In genomic region chr4:78684196-78685079, GRCh38 we compare ENCODE assay signal across 26 cellular contexts.
DNase-seq lines count a peak whose midpoint lies in the region; ATAC-seq, FAIRE-seq and TF ChIP-seq lines count a peak whose summit lies in the region.
"Had no signal": no experiment of that assay in that cellular context is flagged by ENCODE, and none has a peak within 500 bp of the region (broad histone marks: within the 10 kb centered on the region; RNA-seq: fewer than 3 reads in every experiment).

No MANE protein-coding gene starts in this region.

- H3K9me3 Mint-ChIP-seq in activated T-cell treated with anti-CD3 and anti-CD28 coated beads, Interleukin-2, amount 50 U/mL, for 24 hours = no peaks in the 10 kb centered on the region
- no peaks in the 10 kb centered on the region for H3K9me3 Mint-ChIP-seq in activated T-helper 1 cell treated with anti-CD3 and anti-CD28 coated beads, Interleukin-12 subunit alpha, Interleukin-12 subunit beta, Interleukin-2, Interleukin-4 antibody, amounts not matched to agents 30 ng/mL and 10 ng/mL and 1 ng/mL, durations not matched to agents 14 hours and 24 hours and 36 hours
- H3K9me3 Mint-ChIP-seq: activated B cell treated with CpG ODN at 0.5 μM for 24 hours; T-helper 2 cell treated with Interferon-gamma antibody and Interleukin-4, amounts not matched to agents 5 μg/mL and 100 μg/mL, for 36 hours had no signal

- no peaks in the 10 kb centered on the region for H3K27me3 ChIP-seq in left ventricle myocardium inferior (ENCODE audit: low read depth)
- H3K27me3 ChIP-seq: cardiac muscle cell, hepatocyte, right lobe of liver, transverse colon had no signal

- H3K36me3 ChIP-seq in left ventricle myocardium inferior = no peaks in the 10 kb centered on the region
- H3K36me3 ChIP-seq: cardiac muscle cell, right lobe of liver, transverse colon had no signal

- no peak for FAIRE-seq in urothelium cell line (lab: Jason Lieb, UNC)
- FAIRE-seq: A204.1 had no signal

- no peak overlapping the region for H3K4me3 ChIP-seq in left ventricle myocardium inferior
- H3K4me3 ChIP-seq: cardiac muscle cell, hepatocyte, right lobe of liver, transverse colon had no signal

- no peak overlapping the region for H3K27ac Mint-ChIP-seq in activated T-cell treated with anti-CD3 and anti-CD28 coated beads, Interleukin-2, amount 50 U/mL, for 24 hours
- no peak overlapping the region for H3K27ac Mint-ChIP-seq in activated T-helper 1 cell treated with anti-CD3 and anti-CD28 coated beads, Interleukin-12 subunit alpha, Interleukin-12 subunit beta, Interleukin-2, Interleukin-4 antibody, amounts not matched to agents 30 ng/mL and 10 ng/mL and 1 ng/mL, durations not matched to agents 14 hours and 24 hours and 36 hours
- H3K27ac Mint-ChIP-seq: activated B cell treated with CpG ODN at 0.5 μM for 24 hours; activated naive CD8-positive, alpha-beta T cell; CD4-positive, CD25-positive, alpha-beta regulatory T cell; T-helper 2 cell treated with Interferon-gamma antibody and Interleukin-4, amounts not matched to agents 5 μg/mL and 100 μg/mL, for 36 hours had no signal

- no peak for TF ChIP-seq CTCF in left ventricle myocardium inferior (IDR thresholded peaks at IDR 0.05; ENCODE audit: borderline replicate concordance)

- no peaks in the 10 kb centered on the region for H3K27me3 Mint-ChIP-seq in activated T-cell treated with anti-CD3 and anti-CD28 coated beads, Interleukin-2, amount 50 U/mL, for 24 hours
- H3K27me3 Mint-ChIP-seq in activated T-helper 1 cell treated with anti-CD3 and anti-CD28 coated beads, Interleukin-12 subunit alpha, Interleukin-12 subunit beta, Interleukin-2, Interleukin-4 antibody, amounts not matched to agents 30 ng/mL and 10 ng/mL and 1 ng/mL, durations not matched to agents 14 hours and 24 hours and 36 hours (ENCODE audit: insufficient read depth) = peaks cover 3% of the 10 kb centered on the region
- H3K27me3 Mint-ChIP-seq: activated B cell treated with CpG ODN at 0.5 μM for 24 hours; activated naive CD8-positive, alpha-beta T cell had no signal

- peaks cover 20% of the 10 kb centered on the region for H3K4me1 ChIP-seq in left ventricle myocardium inferior
- H3K4me1 ChIP-seq: right lobe of liver had no signal

- H3K9me3 ChIP-seq in left ventricle myocardium inferior (replicated peaks) = no peaks in the 10 kb centered on the region
- H3K9me3 ChIP-seq: right lobe of liver, transverse colon had no signal

- intact Hi-C loops in left ventricle myocardium superior (cut with micrococcal nuclease) = no loop called here
- intact Hi-C loops in left ventricle myocardium inferior (cut with micrococcal nuclease) = no loop called here
- intact Hi-C loops in activated T-helper 1 cell treated with anti-CD3 and anti-CD28 coated beads, Interleukin-12 subunit alpha, Interleukin-12 subunit beta, Interleukin-2, Interleukin-4 antibody, amounts not matched to agents 30 ng/mL and 10 ng/mL and 1 ng/mL, durations not matched to agents 14 hours and 24 hours and 36 hours (cut with micrococcal nuclease) = no loop called here

- no peak overlapping the region for H3K4me3 Mint-ChIP-seq in activated T-cell treated with anti-CD3 and anti-CD28 coated beads, Interleukin-2, amount 50 U/mL, for 24 hours
- no peak overlapping the region for H3K4me3 Mint-ChIP-seq in activated T-helper 1 cell treated with anti-CD3 and anti-CD28 coated beads, Interleukin-12 subunit alpha, Interleukin-12 subunit beta, Interleukin-2, Interleukin-4 antibody, amounts not matched to agents 30 ng/mL and 10 ng/mL and 1 ng/mL, durations not matched to agents 14 hours and 24 hours and 36 hours
- H3K4me3 Mint-ChIP-seq: activated B cell treated with CpG ODN at 0.5 μM for 24 hours; activated naive CD8-positive, alpha-beta T cell; CD4-positive, CD25-positive, alpha-beta regulatory T cell; T-helper 2 cell treated with Interferon-gamma antibody and Interleukin-4, amounts not matched to agents 5 μg/mL and 100 μg/mL, for 36 hours had no signal

- no peaks in the 10 kb centered on the region for H3K36me3 Mint-ChIP-seq in activated T-cell treated with anti-CD3 and anti-CD28 coated beads, Interleukin-2, amount 50 U/mL, for 24 hours (ENCODE audit: low read depth)
- no peaks in the 10 kb centered on the region for H3K36me3 Mint-ChIP-seq in activated T-helper 1 cell treated with anti-CD3 and anti-CD28 coated beads, Interleukin-12 subunit alpha, Interleukin-12 subunit beta, Interleukin-2, Interleukin-4 antibody, amounts not matched to agents 30 ng/mL and 10 ng/mL and 1 ng/mL, durations not matched to agents 14 hours and 24 hours and 36 hours (ENCODE audit: low read depth)
- H3K36me3 Mint-ChIP-seq: activated naive CD8-positive, alpha-beta T cell; CD4-positive, CD25-positive, alpha-beta regulatory T cell had no signal

- peak; percentile 31 for ATAC-seq in left ventricle myocardium superior
- ATAC-seq: right lobe of liver; stimulated activated naive CD8-positive, alpha-beta T cell treated with anti-CD3 and anti-CD28 coated beads, Interleukin-15, Interleukin-2, amounts not matched to agents 100 U/mL and 50 U/mL, for 24 hours had no signal

- DNase-seq in left ventricle myocardium superior (no peak), left ventricle myocardium inferior (no peak), astrocyte of the hippocampus (ENCODE audit: low read depth, low spot score) (peak; percentile 63), kidney tubule cell (ENCODE audit: low spot score) (peak; percentile 54), urothelium cell line (ENCODE audit: low spot score) (peak; percentile 26), hippocampal formation (lab: John Stamatoyannopoulos, UW) (no peak)
- DNase-seq in activated T-cell treated with anti-CD3 and anti-CD28 coated beads, Interleukin-2, amount 50 U/mL, for 24 hours = no peak
- no peak for DNase-seq in activated T-helper 1 cell treated with anti-CD3 and anti-CD28 coated beads, Interleukin-12 subunit alpha, Interleukin-12 subunit beta, Interleukin-2, Interleukin-4 antibody, amounts not matched to agents 30 ng/mL and 10 ng/mL and 1 ng/mL, durations not matched to agents 14 hours and 24 hours and 36 hours (ENCODE audit: low spot score)
- DNase-seq: activated B cell treated with CpG ODN at 0.5 μM for 24 hours; activated CD8-positive, alpha-beta memory T cell treated with anti-CD3 and anti-CD28 coated beads for 24 hours; CD4-positive, CD25-positive, alpha-beta regulatory T cell; DMS53; H7; KG1; NCI-H1092; NCI-H524 treated with DMSO at 0.1 percent for 48 hours; right lobe of liver; SIG-M5; stimulated activated naive CD8-positive, alpha-beta T cell treated with anti-CD3 and anti-CD28 coated beads, Interleukin-15, Interleukin-2, amounts not matched to agents 100 U/mL and 50 U/mL, for 24 hours; transverse colon had no signal

- no peaks in the 10 kb centered on the region for H3K4me1 Mint-ChIP-seq in activated T-cell treated with anti-CD3 and anti-CD28 coated beads, Interleukin-2, amount 50 U/mL, for 24 hours (ENCODE audit: low read depth)
- no peaks in the 10 kb centered on the region for H3K4me1 Mint-ChIP-seq in activated T-helper 1 cell treated with anti-CD3 and anti-CD28 coated beads, Interleukin-12 subunit alpha, Interleukin-12 subunit beta, Interleukin-2, Interleukin-4 antibody, amounts not matched to agents 30 ng/mL and 10 ng/mL and 1 ng/mL, durations not matched to agents 14 hours and 24 hours and 36 hours (ENCODE audit: low read depth)
- H3K4me1 Mint-ChIP-seq: activated B cell treated with CpG ODN at 0.5 μM for 24 hours; CD4-positive, CD25-positive, alpha-beta regulatory T cell had no signal

- no peak overlapping the region for H3K27ac ChIP-seq in left ventricle myocardium inferior (replicated peaks)
- H3K27ac ChIP-seq: cardiac muscle cell, hepatocyte, HL-60, right lobe of liver, transverse colon had no signal

Comparison
In these comparisons a context has a peak if more than half of its experiments do, and no peak if none do; other contexts are left out.
1. DNase-seq: peak in astrocyte of the hippocampus (single experiment), kidney tubule cell (single experiment) and urothelium cell line (single experiment); none in left ventricle myocardium superior (single experiment), left ventricle myocardium inferior (single experiment), activated T-cell treated with anti-CD3 and anti-CD28 coated beads, Interleukin-2, amount 50 U/mL, for 24 hours (single experiment), activated T-helper 1 cell treated with anti-CD3 and anti-CD28 coated beads, Interleukin-12 subunit alpha, Interleukin-12 subunit beta, Interleukin-2, Interleukin-4 antibody, amounts not matched to agents 30 ng/mL and 10 ng/mL and 1 ng/mL, durations not matched to agents 14 hours and 24 hours and 36 hours (single experiment) and hippocampal formation (0 of 2).